ENCODE assay signal across 17 cellular contexts in the genomic region with DNA sequence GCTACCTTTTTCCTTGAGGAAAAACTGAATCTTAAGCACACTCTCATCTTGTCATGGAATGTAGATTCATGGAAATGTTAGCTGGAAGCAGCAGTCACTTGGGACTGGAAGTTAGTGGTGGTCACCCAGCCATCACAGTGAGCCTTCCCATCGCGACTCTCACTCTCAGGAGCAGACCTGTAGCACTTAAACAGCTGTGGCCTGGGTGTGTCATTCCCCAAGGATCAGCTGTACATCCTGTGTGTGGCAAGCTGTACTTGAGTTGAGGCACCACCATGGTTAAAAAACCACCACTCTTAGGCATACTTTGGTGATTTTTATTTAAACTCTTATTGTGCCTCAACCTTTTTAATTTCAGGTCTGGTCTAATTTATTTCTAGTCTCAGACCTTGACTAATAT.
"Had no signal": no experiment of that assay in that cellular context is flagged by ENCODE, and none has a peak within 500 bp of the region (broad histone marks: within the 10 kb centered on the region; RNA-seq: fewer than 3 reads in every experiment).

No MANE protein-coding gene starts in this region.

- H3K9me3 ChIP-seq: gastroesophageal sphincter, heart left ventricle, SK-N-SH, transverse colon, uterus had no signal

- H3K9me2 ChIP-seq: SK-N-SH had no signal

- H3K9me3 Mint-ChIP-seq: activated naive CD4-positive, alpha-beta T cell treated with anti-CD3 and anti-CD28 coated beads, Interleukin-2, amount 10 ng/mL, durations not matched to agents 7 days and 5 days; neural crest cell; stimulated activated naive CD8-positive, alpha-beta T cell treated with anti-CD3 and anti-CD28 coated beads, Interleukin-15, Interleukin-2, amounts not matched to agents 100 ng/mL and 50 ng/mL, for 24 hours; T-cell had no signal

- H3K9ac ChIP-seq: SK-N-SH had no signal

- ATAC-seq: esophagus mucosa, gastroesophageal sphincter, heart left ventricle, T-cell had no signal

- H3K27ac Mint-ChIP-seq: stimulated activated naive CD8-positive, alpha-beta T cell treated with anti-CD3 and anti-CD28 coated beads, Interleukin-15, Interleukin-2, amounts not matched to agents 100 ng/mL and 50 ng/mL, for 24 hours; T-cell had no signal

- H3K27ac ChIP-seq: gastroesophageal sphincter, heart left ventricle, transverse colon, uterus, WERI-Rb-1 had no signal

- H3K27me3 Mint-ChIP-seq: activated naive CD4-positive, alpha-beta T cell treated with anti-CD3 and anti-CD28 coated beads, Interleukin-2, amount 10 ng/mL, durations not matched to agents 7 days and 5 days; stimulated activated naive CD8-positive, alpha-beta T cell treated with anti-CD3 and anti-CD28 coated beads, Interleukin-15, Interleukin-2, amounts not matched to agents 100 ng/mL and 50 ng/mL, for 24 hours; T-cell had no signal

- H3K36me3 ChIP-seq: uterus had no signal

- H3K4me3 ChIP-seq: gastroesophageal sphincter, heart left ventricle, transverse colon, uterus had no signal

- H3K4me2 ChIP-seq: SK-N-SH had no signal

- H3K27me3 ChIP-seq: gastroesophageal sphincter, heart left ventricle, transverse colon, uterus had no signal

- DNase-seq: activated CD4-positive, alpha-beta T cell treated with anti-CD3 and anti-CD28 coated beads, Interleukin-2, amount 50 U/mL, for 4 hours; activated effector memory CD4-positive, alpha-beta T cell treated with Interleukin-2 at 50 U/mL for 16 hours; activated naive CD4-positive, alpha-beta T cell treated with anti-CD3 and anti-CD28 coated beads, Interleukin-2, amount 10 ng/mL, durations not matched to agents 7 days and 5 days; cerebellar nuclear complex; cortex of kidney; heart left ventricle; mesendoderm; SK-N-SH; stimulated activated CD4-positive, alpha-beta T cell treated with anti-CD3 and anti-CD28 coated beads, Interleukin-2, amount 100 ng/mL, for 24 hours; T-cell; transverse colon; uterus; WERI-Rb-1 had no signal

- H3K4me3 Mint-ChIP-seq: activated naive CD4-positive, alpha-beta T cell treated with anti-CD3 and anti-CD28 coated beads, Interleukin-2, amount 10 ng/mL, durations not matched to agents 7 days and 5 days; neural crest cell; stimulated activated naive CD8-positive, alpha-beta T cell treated with anti-CD3 and anti-CD28 coated beads, Interleukin-15, Interleukin-2, amounts not matched to agents 100 ng/mL and 50 ng/mL, for 24 hours; T-cell had no signal

- H3K4me1 Mint-ChIP-seq: neural crest cell had no signal
